In the genomic region with DNA sequence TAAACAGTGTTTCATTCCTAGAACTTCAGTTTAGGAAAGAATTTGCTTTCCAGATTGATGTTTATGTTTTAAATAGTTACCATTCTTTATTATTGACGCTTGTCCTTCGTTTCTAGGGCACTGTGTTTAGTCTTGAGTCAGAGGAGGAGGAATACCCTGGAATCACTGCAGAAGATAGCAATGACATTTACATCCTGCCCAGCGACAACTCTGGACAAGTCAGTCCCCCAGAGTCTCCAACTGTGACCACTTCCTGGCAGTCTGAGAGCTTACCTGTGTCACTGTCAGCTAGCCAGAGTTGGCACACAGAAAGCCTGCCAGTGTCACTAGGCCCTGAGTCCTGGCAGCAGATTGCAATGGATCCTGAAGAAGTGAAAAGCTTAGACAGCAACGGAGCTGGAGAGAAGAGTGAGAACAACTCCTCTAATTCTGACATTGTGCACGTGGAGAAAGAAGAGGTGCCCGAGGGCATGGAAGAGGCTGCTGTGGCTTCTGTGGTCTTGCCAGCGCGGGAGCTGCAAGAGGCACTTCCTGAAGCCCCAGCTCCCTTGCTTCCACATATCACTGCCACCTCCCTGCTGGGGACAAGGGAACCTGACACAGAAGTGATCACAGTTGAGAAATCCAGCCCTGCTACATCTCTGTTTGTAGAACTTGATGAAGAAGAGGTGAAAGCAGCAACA, we compare ENCODE assay signal across 9 cellular contexts. TPM values are rescaled to one million over a fixed set of nuclear protein-coding genes. Genes with fewer than 3 reads are reported as not detected.
DNase-seq lines count a peak whose midpoint lies in the region; ATAC-seq and TF ChIP-seq lines count a peak whose summit lies in the region.
"Had no signal": no experiment of that assay in that cellular context is flagged by ENCODE, and none has a peak within 500 bp of the region (broad histone marks: within the 10 kb centered on the region; RNA-seq: fewer than 3 reads in every experiment).

No MANE protein-coding gene starts in this region.

- peak; percentile 61 for DNase-seq in AG04449 (ENCODE audit: low read depth, low spot score)
- DNase-seq in HL-60 (ENCODE audit: low read depth in 1 of 2, low spot score in 1 of 2), result peak; percentile 52 to 95
- no peak for DNase-seq in activated naive CD8-positive, alpha-beta T cell treated with anti-CD3 and anti-CD28 coated beads, Interleukin-2, amount 10 ng/mL, durations not matched to agents 7 days and 5 days
- peak; percentile 66 for DNase-seq in iris pigment epithelial cell (ENCODE audit: low read depth)
- DNase-seq in effector memory CD4-positive, alpha-beta T cell, result no peak
- no peak for DNase-seq in kidney glomerular epithelial cell (lab: John Stamatoyannopoulos, UW)
- no peak for DNase-seq in body of pancreas
- DNase-seq: NCI-H510A had no signal

- H3K27me3 ChIP-seq in HL-60 (ENCODE audit: insufficient read depth, poor library complexity, severe bottlenecking) (no peaks in the 10 kb centered on the region), body of pancreas (no peaks in the 10 kb centered on the region)
- no peaks in the 10 kb centered on the region for H3K27me3 ChIP-seq in effector memory CD4-positive, alpha-beta T cell (replicated peaks; ENCODE audit: control insufficient read depth, insufficient read depth, low read length, poor library complexity, severe bottlenecking)

- peak overlapping the region; percentile 70 for H3K27ac Mint-ChIP-seq in activated naive CD8-positive, alpha-beta T cell treated with anti-CD3 and anti-CD28 coated beads, Interleukin-2, amount 10 ng/mL, durations not matched to agents 7 days and 5 days

- H3K36me3 Mint-ChIP-seq in activated naive CD8-positive, alpha-beta T cell treated with anti-CD3 and anti-CD28 coated beads, Interleukin-2, amount 10 ng/mL, durations not matched to agents 7 days and 5 days, result peaks cover 11% of the 10 kb centered on the region

- H3K27ac ChIP-seq in HL-60 (replicated peaks), result peak overlapping the region; percentile 64
- H3K27ac ChIP-seq in effector memory CD4-positive, alpha-beta T cell (ENCODE audit: insufficient read depth, low read length, poor library complexity, severe bottlenecking), result no peak overlapping the region
- H3K27ac ChIP-seq in body of pancreas, result no peak overlapping the region

- no peak for TF ChIP-seq CTCF in AG04449 (IDR thresholded peaks at IDR 0.05; ENCODE audit: insufficient read depth, low read length, missing control alignments)
- TF ChIP-seq CTCF in HL-60 (IDR thresholded peaks at IDR 0.05; ENCODE audit: insufficient read depth, low read length), result no peak
- TF ChIP-seq CTCF in body of pancreas (IDR thresholded peaks at IDR 0.05), result no peak

- H3K9me3 Mint-ChIP-seq in activated naive CD8-positive, alpha-beta T cell treated with anti-CD3 and anti-CD28 coated beads, Interleukin-2, amount 10 ng/mL, durations not matched to agents 7 days and 5 days, result no peaks in the 10 kb centered on the region

- POLR2A ChIA-PET in AG04449 (lab: Yijun Ruan, JAX), result no interaction called here
- POLR2A ChIA-PET in activated naive CD8-positive, alpha-beta T cell treated with anti-CD3 and anti-CD28 coated beads, Interleukin-2, amount 10 ng/mL, durations not matched to agents 7 days and 5 days (lab: Charles Lee), result no interaction called here

- H3K4me3 Mint-ChIP-seq in activated naive CD8-positive, alpha-beta T cell treated with anti-CD3 and anti-CD28 coated beads, Interleukin-2, amount 10 ng/mL, durations not matched to agents 7 days and 5 days, result peak overlapping the region; percentile 33

- H3K27me3 Mint-ChIP-seq in activated naive CD8-positive, alpha-beta T cell treated with anti-CD3 and anti-CD28 coated beads, Interleukin-2, amount 10 ng/mL, durations not matched to agents 7 days and 5 days, result no peaks in the 10 kb centered on the region

- H3K4me1 Mint-ChIP-seq in activated naive CD8-positive, alpha-beta T cell treated with anti-CD3 and anti-CD28 coated beads, Interleukin-2, amount 10 ng/mL, durations not matched to agents 7 days and 5 days, result peaks cover 10% of the 10 kb centered on the region

- peaks cover 15% of the 10 kb centered on the region for H3K36me3 ChIP-seq in effector memory CD4-positive, alpha-beta T cell (ENCODE audit: control insufficient read depth, insufficient read depth, low read length)
- peaks cover 0 to 17% of the 10 kb centered on the region in 2 donors for H3K36me3 ChIP-seq in body of pancreas (replicated peaks in 1 of 2; ENCODE audit: insufficient read depth in 1 of 2, low read depth in 2 of 2)

- no peaks in the 10 kb centered on the region for H3K9me3 ChIP-seq in effector memory CD4-positive, alpha-beta T cell (ENCODE audit: control insufficient read depth, low read length)
- H3K9me3 ChIP-seq in body of pancreas, result no peaks in the 10 kb centered on the region

- no peak for TF ChIP-seq POLR2A in body of pancreas (IDR thresholded peaks at IDR 0.05)

- ATAC-seq in activated naive CD8-positive, alpha-beta T cell treated with anti-CD3 and anti-CD28 coated beads, Interleukin-2, amount 10 ng/mL, durations not matched to agents 7 days and 5 days (ENCODE audit: low read depth), result peak; percentile 77
- no peak for ATAC-seq in HG02610 (IDR thresholded peaks at IDR 0.05; ENCODE audit: unreplicated experiment)
- ATAC-seq in body of pancreas, result no peak

- H3K4me1 ChIP-seq in effector memory CD4-positive, alpha-beta T cell (ENCODE audit: control insufficient read depth, insufficient read depth, low read length, poor library complexity, severe bottlenecking), result peaks cover 6% of the 10 kb centered on the region
- peaks cover 4% of the 10 kb centered on the region for H3K4me1 ChIP-seq in body of pancreas

- H3K4me3 ChIP-seq in AG04449 (ENCODE audit: low read depth, low read length) (peak overlapping the region; percentile 15; the same call in 1 of the 2 replicates), HL-60 (replicated peaks; ENCODE audit: insufficient read depth, low read length) (no peak overlapping the region), body of pancreas (no peak overlapping the region)
- H3K4me3 ChIP-seq in effector memory CD4-positive, alpha-beta T cell (ENCODE audit: insufficient read depth, low read depth, low read length, poor library complexity, severe bottlenecking), result no peak overlapping the region

- 61 to 77% methylated on average over 8 of the region's 8 CpGs for WGBS in body of pancreas, 2 donors

- intact Hi-C loops in body of pancreas (cut with DNase I), result no loop called here

- CTCF ChIA-PET in AG04449 (lab: Yijun Ruan, JAX), result interaction anchor here (1.6 to 6.4 kb wide), 3 partner anchors 16 to 168 kb away, joined by 4 to 91 read pairs (median 8); no protein-coding TSS in a partner anchor

RNA-seq across cellular contexts. Expression of gene BID, which starts 47.6 kb away (rescaled TPM):
- total RNA-seq in activated naive CD8-positive, alpha-beta T cell treated with anti-CD3 and anti-CD28 coated beads, Interleukin-2, amount 10 ng/mL, durations not matched to agents 7 days and 5 days, result 10 to 100 TPM; 33.6 to 35.6 TPM
- 1 to 10 TPM; 4.0 to 9.3 TPM for total RNA-seq in body of pancreas

Comparison
In these comparisons a context has a peak if more than half of its experiments do, and no peak if none do; other contexts are left out.
1. DNase-seq: peak in AG04449 (single experiment), HL-60 (2 of 2) and iris pigment epithelial cell (single experiment); none in activated naive CD8-positive, alpha-beta T cell treated with anti-CD3 and anti-CD28 coated beads, Interleukin-2, amount 10 ng/mL, durations not matched to agents 7 days and 5 days (single experiment), effector memory CD4-positive, alpha-beta T cell (0 of 3), kidney glomerular epithelial cell (single experiment) and body of pancreas (0 of 4).